Comparison of ENCODE assay signal across 8 cellular contexts in the genomic region with DNA sequence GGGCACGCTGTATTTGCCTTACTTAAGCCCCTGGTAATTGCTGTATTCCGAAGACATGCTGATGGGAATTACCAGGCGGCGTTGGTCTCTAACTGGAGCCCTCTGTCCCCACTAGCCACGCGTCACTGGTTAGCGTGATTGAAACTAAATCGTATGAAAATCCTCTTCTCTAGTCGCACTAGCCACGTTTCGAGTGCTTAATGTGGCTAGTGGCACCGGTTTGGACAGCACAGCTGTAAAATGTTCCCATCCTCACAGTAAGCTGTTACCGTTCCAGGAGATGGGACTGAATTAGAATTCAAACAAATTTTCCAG. TPM values are rescaled to one million over a fixed set of nuclear protein-coding genes. Genes with fewer than 3 reads are reported as not detected.
DNase-seq lines count a peak whose midpoint lies in the region; ATAC-seq, FAIRE-seq and TF ChIP-seq lines count a peak whose summit lies in the region.

No MANE protein-coding gene starts in this region.

- peak in 1 of 2 donors; percentile 1 for TF ChIP-seq EP300 in tibial nerve (IDR thresholded peaks at IDR 0.05)

- H3K27ac Mint-ChIP-seq in CD8-positive, alpha-beta memory T cell, result peak overlapping the region; percentile 98 to 100 (median 100)
- peak overlapping the region; percentile 98 for H3K27ac Mint-ChIP-seq in activated naive CD8-positive, alpha-beta T cell

- H3K9me3 Mint-ChIP-seq in CD8-positive, alpha-beta memory T cell, result no peaks in the 10 kb centered on the region
- H3K9me3 Mint-ChIP-seq in activated naive CD8-positive, alpha-beta T cell (ENCODE audit: low read depth), result no peaks in the 10 kb centered on the region

- CTCF ChIA-PET in CD8-positive, alpha-beta memory T cell (lab: Charles Lee), result interaction anchor here (1.3 to 1.6 kb wide), 4 partner anchors 9 to 223 kb away, joined by 3 to 4 read pairs (median 4); no protein-coding TSS in a partner anchor

- no peak for TF ChIP-seq CTCF in kidney (IDR thresholded peaks at IDR 0.05; ENCODE audit: borderline replicate concordance, extremely low read depth, insufficient read depth)
- no peak for TF ChIP-seq CTCF in tibial nerve (IDR thresholded peaks at IDR 0.05)

- ATAC-seq in GM19455 (IDR thresholded peaks at IDR 0.05; ENCODE audit: unreplicated experiment) (peak; percentile 52), HG03442 (IDR thresholded peaks at IDR 0.05; ENCODE audit: unreplicated experiment) (peak; percentile 46)

- H3K9me3 ChIP-seq in CD8-positive, alpha-beta memory T cell (ENCODE audit: low read length), result no peaks in the 10 kb centered on the region
- H3K9me3 ChIP-seq in kidney (ENCODE audit: control insufficient read depth in 1 of 2, low read length in 2 of 2) (no peaks in the 10 kb centered on the region), tibial nerve (no peaks in the 10 kb centered on the region)

- peak overlapping the region; percentile 89 to 100 (median 97) for H3K4me3 Mint-ChIP-seq in CD8-positive, alpha-beta memory T cell
- H3K4me3 Mint-ChIP-seq in activated naive CD8-positive, alpha-beta T cell, result peak overlapping the region; percentile 91

- FAIRE-seq in kidney (lab: Jason Lieb, UNC), result no peak

- no peaks in the 10 kb centered on the region for H3K27me3 ChIP-seq in CD8-positive, alpha-beta memory T cell (ENCODE audit: insufficient read depth, low read length, poor library complexity, severe bottlenecking)
- H3K27me3 ChIP-seq in tibial nerve, result no peaks in the 10 kb centered on the region

- H3K36me3 Mint-ChIP-seq in CD8-positive, alpha-beta memory T cell, result peaks cover 0 to 12% (median 0%) of the 10 kb centered on the region in 3 donors
- H3K36me3 Mint-ChIP-seq in activated naive CD8-positive, alpha-beta T cell, result peaks cover 3% of the 10 kb centered on the region

- intact Hi-C loops in kidney (cut with DNase I), result no loop called here

- peaks cover 0 to 3% of the 10 kb centered on the region in 2 donors for H3K27me3 Mint-ChIP-seq in CD8-positive, alpha-beta memory T cell
- no peaks in the 10 kb centered on the region for H3K27me3 Mint-ChIP-seq in activated naive CD8-positive, alpha-beta T cell

- DNase-seq in CD8-positive, alpha-beta memory T cell, result no peak
- no peak for DNase-seq in kidney
- DNase-seq in tibial nerve (ENCODE audit: low spot score in 2 of 2), result no peak
- DNase-seq in DMS 273 (lab: John Stamatoyannopoulos, UW; ENCODE audit: unreplicated experiment), result no peak
- no peak for DNase-seq in stimulated activated naive CD4-positive, alpha-beta T cell treated with Interleukin-2 at 50 U/mL for 16 hours (lab: John Stamatoyannopoulos, UW)

- peaks cover 13% of the 10 kb centered on the region for H3K4me1 ChIP-seq in CD8-positive, alpha-beta memory T cell (ENCODE audit: insufficient read depth, low read length)
- H3K4me1 ChIP-seq in kidney (ENCODE audit: control insufficient read depth in 1 of 2, insufficient read depth in 1 of 2, low read depth in 1 of 2, low read length in 2 of 2) (peaks cover 0 to 2% of the 10 kb centered on the region in 2 donors), tibial nerve (peaks cover 0 to 10% (median 2%) of the 10 kb centered on the region in 4 donors)

- peaks cover 13 to 21% (median 18%) of the 10 kb centered on the region in 3 donors for H3K4me1 Mint-ChIP-seq in CD8-positive, alpha-beta memory T cell
- H3K4me1 Mint-ChIP-seq in activated naive CD8-positive, alpha-beta T cell (ENCODE audit: low read depth), result peaks cover 9% of the 10 kb centered on the region

- no peak for TF ChIP-seq POLR2A in tibial nerve (IDR thresholded peaks at IDR 0.05)

- peak overlapping the region; percentile 79 to 98 for H3K9ac ChIP-seq in kidney (ENCODE audit: low read length in 2 of 2)

- POLR2A ChIA-PET in CD8-positive, alpha-beta memory T cell (lab: Charles Lee), result interaction anchor here (0.6 to 3.1 kb wide), 7 partner anchors 52 to 271 kb away, joined by 3 to 41 read pairs (median 4); partner anchors contain the start of genes N4BP2L1, N4BP2L2 and PDS5B

- no peaks in the 10 kb centered on the region for H3K36me3 ChIP-seq in CD8-positive, alpha-beta memory T cell (ENCODE audit: insufficient read depth, low read length)
- H3K36me3 ChIP-seq in kidney (ENCODE audit: control insufficient read depth in 1 of 2, insufficient read depth in 2 of 2, low read length in 2 of 2) (no peaks in the 10 kb centered on the region), tibial nerve (no peaks in the 10 kb centered on the region)

- peak overlapping the region; percentile 100 for H3K27ac ChIP-seq in CD8-positive, alpha-beta memory T cell (ENCODE audit: low read depth, low read length)
- H3K27ac ChIP-seq in kidney (ENCODE audit: low read depth in 2 of 2, low read length in 2 of 2), result peak overlapping the region in 1 of 2 donors; percentile 61
- H3K27ac ChIP-seq in tibial nerve, result peak overlapping the region in 3 of 4 donors; percentile 94 to 98 (median 96)

- H3K4me3 ChIP-seq in CD8-positive, alpha-beta memory T cell (ENCODE audit: low read length), result peak overlapping the region; percentile 96
- H3K4me3 ChIP-seq in kidney (ENCODE audit: low read length in 2 of 2) (peak overlapping the region; percentile 92 to 98), tibial nerve (peak overlapping the region; percentile 56 to 75 (median 65))

- WGBS in tibial nerve, 2 donors, result 0 to 1% methylated on average over 13 of the region's 13 CpGs

RNA-seq across cellular contexts. Expression of gene BRCA2, which starts 0.7 kb away (rescaled TPM):
- 10 to 100 TPM; 12.6 to 14.2 TPM for total RNA-seq in CD8-positive, alpha-beta memory T cell
- 1.3 TPM for polyA plus RNA-seq in CD8-positive, alpha-beta memory T cell
- 2.0 TPM for total RNA-seq in kidney
- polyA plus RNA-seq in kidney (ENCODE audit: insufficient read depth, low read depth, low replicate concordance), result 0.02 TPM
- total RNA-seq in tibial nerve, result 1 to 10 TPM in 2 of 4 donors, under 1 TPM in 2; 0.39 to 5.4 (median 2.1) TPM

RNA-seq across cellular contexts. Expression of gene ZAR1L, which starts 0.8 kb away (rescaled TPM):
- total RNA-seq in CD8-positive, alpha-beta memory T cell, result not detected
- polyA plus RNA-seq in CD8-positive, alpha-beta memory T cell, result not detected
- total RNA-seq in kidney (not detected), tibial nerve (under 1 TPM in 1 of 4 donors, not detected in 3; 0.42 TPM)
- not detected for polyA plus RNA-seq in kidney (ENCODE audit: insufficient read depth, low read depth, low replicate concordance)
